ENCODE assay signal across 29 cellular contexts in genomic region chr18:61736168-61736567, GRCh38.
DNase-seq lines count a peak whose midpoint lies in the region; ATAC-seq and TF ChIP-seq lines count a peak whose summit lies in the region.
"Had no signal": no experiment of that assay in that cellular context is flagged by ENCODE, and none has a peak within 500 bp of the region (broad histone marks: within the 10 kb centered on the region; RNA-seq: fewer than 3 reads in every experiment).

No MANE protein-coding gene starts in this region.

- no peak for TF ChIP-seq CTCF in right lobe of liver (IDR thresholded peaks at IDR 0.05)
- TF ChIP-seq CTCF in tibial artery (IDR thresholded peaks at IDR 0.05), result no peak
- TF ChIP-seq CTCF in HFFc6 (IDR thresholded peaks at IDR 0.05), result no peak

- peak; percentile 31 for TF ChIP-seq POLR2A in right lobe of liver (IDR thresholded peaks at IDR 0.05)

- no peaks in the 10 kb centered on the region for H3K36me3 ChIP-seq in duodenal mucosa (ENCODE audit: control insufficient read depth in 1 of 2, insufficient read depth in 2 of 2, low read length in 2 of 2)
- no peaks in the 10 kb centered on the region for H3K36me3 ChIP-seq in right lobe of liver
- H3K36me3 ChIP-seq in tibial artery, result no peaks in the 10 kb centered on the region
- H3K36me3 ChIP-seq: lower lobe of right lung, SJCRH30 had no signal

- DNase-seq in NCI-H82 (lab: John Stamatoyannopoulos, UW) (peak; percentile 51), NCI-H82 treated with DMSO at 0.1 percent for 48 hours (lab: John Stamatoyannopoulos, UW; ENCODE audit: unreplicated experiment) (no peak), right lobe of liver (no peak), tibial artery (no peak), HFFc6 (no peak)
- DNase-seq: activated CD4-positive, alpha-beta T cell treated with anti-CD3 and anti-CD28 coated beads, Interleukin-2, amount 10 ng/mL, durations not matched to agents 24 days and 14 days; activated effector memory CD4-positive, alpha-beta T cell treated with Interleukin-2 at 50 U/mL for 16 hours; amygdala; DND-41; effector CD4-positive, alpha-beta T cell; GM23248; lower lobe of right lung; midbrain; NCI-H1048; NCI-H1930; NCI-H526 treated with DMSO at 0.1 percent for 48 hours; RPMI8226; SJCRH30; stimulated activated naive CD4-positive, alpha-beta T cell treated with Interleukin-2 at 50 U/mL for 16 hours; SW 1271 had no signal

- 29% methylated on average over 5 of the region's 5 CpGs for WGBS in right lobe of liver (ENCODE audit: insufficient coverage, low coverage, low lambda C conversion rate, missing lambda C conversion rate)

- H3K36me3 Mint-ChIP-seq in HFFc6 (ENCODE audit: low read depth), result no peaks in the 10 kb centered on the region; the same call in 1 of the 2 replicates
- H3K36me3 Mint-ChIP-seq: activated naive CD4-positive, alpha-beta T cell treated with anti-CD3 and anti-CD28 coated beads, Interleukin-2, amount 50 U/mL, for 72 hours; natural killer cell treated with Interleukin-12 subunit alpha and Interleukin-12 subunit beta and Interleukin-15 and Interleukin-18, amount 100 ng/mL, for 72 hours; WTC11 had no signal

- ATAC-seq in right lobe of liver (peak; percentile 2 to 13 (median 9)), HG02759 (IDR thresholded peaks at IDR 0.05; ENCODE audit: unreplicated experiment) (no peak), HG03457 (IDR thresholded peaks at IDR 0.05; ENCODE audit: unreplicated experiment) (no peak)
- ATAC-seq: A549; activated naive CD4-positive, alpha-beta T cell treated with anti-CD3 and anti-CD28 coated beads, Interleukin-2, amount 50 U/mL, for 72 hours; K562; lower lobe of right lung; natural killer cell treated with Interleukin-12 subunit alpha and Interleukin-12 subunit beta and Interleukin-15 and Interleukin-18, amount 100 ng/mL, for 72 hours; WTC11 had no signal

- H3K27me3 ChIP-seq in duodenal mucosa (ENCODE audit: control insufficient read depth in 1 of 2, insufficient read depth in 2 of 2, low read length in 2 of 2), result no peaks in the 10 kb centered on the region
- no peaks in the 10 kb centered on the region for H3K27me3 ChIP-seq in right lobe of liver
- no peaks in the 10 kb centered on the region for H3K27me3 ChIP-seq in tibial artery
- H3K27me3 ChIP-seq: SJCRH30 had no signal

- peak overlapping the region; percentile 59 for H3K27ac ChIP-seq in duodenal mucosa (ENCODE audit: low read depth, low read length)
- H3K27ac ChIP-seq in right lobe of liver, result peak overlapping the region; percentile 58 to 97 (median 89)
- H3K27ac ChIP-seq in tibial artery, result peak overlapping the region; percentile 92 to 94
- H3K27ac ChIP-seq: A549, GM23248, SJCRH30, skin epidermis had no signal

- H3K9me3 ChIP-seq in duodenal mucosa (ENCODE audit: control insufficient read depth in 1 of 2, low read length in 2 of 2), result no peaks in the 10 kb centered on the region
- H3K9me3 ChIP-seq in right lobe of liver, result no peaks in the 10 kb centered on the region
- no peaks in the 10 kb centered on the region for H3K9me3 ChIP-seq in tibial artery
- H3K9me3 ChIP-seq: A549, lower lobe of right lung, SJCRH30 had no signal

- H3K27ac Mint-ChIP-seq in HFFc6, result no peak overlapping the region
- H3K27ac Mint-ChIP-seq: activated CD4-positive, alpha-beta T cell treated with anti-CD3 and anti-CD28 coated beads, Interleukin-2, amount 10 ng/mL, durations not matched to agents 24 days and 14 days; natural killer cell treated with Interleukin-12 subunit alpha and Interleukin-12 subunit beta and Interleukin-15 and Interleukin-18, amount 100 ng/mL, for 72 hours; WTC11 had no signal

- H3K4me1 ChIP-seq in duodenal mucosa (ENCODE audit: control insufficient read depth in 1 of 2, insufficient read depth in 2 of 2, low read length in 2 of 2) (peaks cover 30 to 47% of the 10 kb centered on the region in 2 donors), right lobe of liver (peaks cover 0 to 64% (median 29%) of the 10 kb centered on the region in 4 donors), tibial artery (peaks cover 0 to 98% (median 53%) of the 10 kb centered on the region in 4 donors)
- H3K4me1 ChIP-seq: A549, SJCRH30 had no signal

- no peak overlapping the region for H3K4me3 Mint-ChIP-seq in HFFc6
- H3K4me3 Mint-ChIP-seq: activated CD4-positive, alpha-beta T cell treated with anti-CD3 and anti-CD28 coated beads, Interleukin-2, amount 10 ng/mL, durations not matched to agents 24 days and 14 days; natural killer cell treated with Interleukin-12 subunit alpha and Interleukin-12 subunit beta and Interleukin-15 and Interleukin-18, amount 100 ng/mL, for 72 hours; WTC11 had no signal

- intact Hi-C loops in right lobe of liver (cut with DNase I) (loop anchor here (5.0 to 10.0 kb wide), 2 partner anchors 91 to 156 kb away; partner anchors contain the start of gene RNF152 (in 1 of the 2)), tibial artery (cut with DNase I; ENCODE audit: low total_unique reads) (loop anchor here (10.0 kb wide), 1 partner anchor 789 kb away; the partner anchor contains the start of gene ZCCHC2)

- peaks cover 40% of the 10 kb centered on the region for H3K4me1 Mint-ChIP-seq in HFFc6 (ENCODE audit: low read depth)
- H3K4me1 Mint-ChIP-seq: activated CD4-positive, alpha-beta T cell treated with anti-CD3 and anti-CD28 coated beads, Interleukin-2, amount 10 ng/mL, durations not matched to agents 24 days and 14 days had no signal

- no peaks in the 10 kb centered on the region for H3K9me3 Mint-ChIP-seq in HFFc6
- H3K9me3 Mint-ChIP-seq: activated CD4-positive, alpha-beta T cell treated with anti-CD3 and anti-CD28 coated beads, Interleukin-2, amount 10 ng/mL, durations not matched to agents 24 days and 14 days; activated naive CD4-positive, alpha-beta T cell treated with anti-CD3 and anti-CD28 coated beads, Interleukin-2, amount 50 U/mL, for 72 hours; natural killer cell treated with Interleukin-12 subunit alpha and Interleukin-12 subunit beta and Interleukin-15 and Interleukin-18, amount 100 ng/mL, for 72 hours; WTC11 had no signal

- H3K9ac ChIP-seq in duodenal mucosa (ENCODE audit: low read depth in 1 of 2, low read length in 2 of 2), result peak overlapping the region in 1 of 2 donors; percentile 13
- H3K9ac ChIP-seq: GM23248 had no signal

- peaks cover 2% of the 10 kb centered on the region; the same call in 1 of the 2 replicates for H3K27me3 Mint-ChIP-seq in HFFc6 (ENCODE audit: insufficient read depth)
- H3K27me3 Mint-ChIP-seq: activated CD4-positive, alpha-beta T cell treated with anti-CD3 and anti-CD28 coated beads, Interleukin-2, amount 10 ng/mL, durations not matched to agents 24 days and 14 days had no signal

- H3K4me3 ChIP-seq in duodenal mucosa (ENCODE audit: low read depth in 1 of 2, low read length in 2 of 2) (peak overlapping the region in 1 of 2 donors; percentile 18), right lobe of liver (no peak overlapping the region), tibial artery (no peak overlapping the region)
- H3K4me3 ChIP-seq: A549, GM23248, K562, lower lobe of right lung, SJCRH30, skin epidermis had no signal

Comparison
In these comparisons a context has a peak if more than half of its experiments do, and no peak if none do; other contexts are left out.
1. ATAC-seq: peak in right lobe of liver (4 of 4); none in HG02759 (single experiment) and HG03457 (single experiment).
2. Peak in every context shown above with its lines, with median percentiles within 50 percentile points of each other: H3K27ac ChIP-seq.